8 cellular contexts compared by ENCODE assay signal in the genomic region with DNA sequence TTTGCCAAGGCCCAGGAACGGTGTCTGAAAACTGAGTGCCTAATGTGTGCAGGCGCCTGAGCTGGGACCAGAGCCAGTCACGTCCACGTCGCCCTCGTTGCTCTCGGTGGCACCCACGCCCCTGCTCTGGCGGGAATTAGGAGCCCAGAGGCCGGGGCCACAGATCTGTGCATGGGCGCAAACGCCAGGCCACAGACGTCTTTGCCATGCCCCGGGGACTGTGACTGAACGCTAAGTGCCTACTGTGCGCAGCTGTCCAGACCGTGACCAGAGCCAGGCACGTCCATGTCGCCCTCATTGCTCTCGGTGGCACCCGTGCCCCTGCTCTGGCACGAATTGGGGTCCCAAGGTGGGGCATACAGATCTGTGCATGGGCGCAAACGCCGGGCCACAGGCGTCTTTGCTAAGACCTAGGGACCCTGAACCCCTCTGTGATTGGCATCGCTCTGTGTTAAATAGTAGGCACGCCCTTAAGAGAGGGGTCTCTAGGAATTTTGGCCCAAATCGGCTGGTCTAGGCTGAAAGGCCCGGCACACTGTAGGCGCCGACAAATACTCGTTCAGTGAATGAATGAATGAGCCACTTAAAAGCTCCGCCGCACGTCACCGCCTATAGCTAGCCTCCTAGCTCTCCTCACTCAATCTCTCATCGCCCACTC. TPM values are rescaled to one million over a fixed set of nuclear protein-coding genes. Genes with fewer than 3 reads are reported as not detected.
DNase-seq lines count a peak whose midpoint lies in the region; ATAC-seq, FAIRE-seq and TF ChIP-seq lines count a peak whose summit lies in the region.

No MANE protein-coding gene starts in this region.

- no peaks in the 10 kb centered on the region for H3K27me3 ChIP-seq in CD8-positive, alpha-beta T cell (ENCODE audit: insufficient read depth, low read length)
- H3K27me3 ChIP-seq in PC-9 (ENCODE audit: insufficient read depth, low read depth) (no peaks in the 10 kb centered on the region), endothelial cell of umbilical vein (ENCODE audit: control insufficient read depth in 2 of 2, insufficient read depth in 2 of 2, low read length in 2 of 2) (no peaks in the 10 kb centered on the region), osteoblast (ENCODE audit: insufficient read depth, low read length) (no peaks in the 10 kb centered on the region)

- dilution Hi-C loops in endothelial cell of umbilical vein (cut with MboI; ENCODE audit: extremely low pct_ligation_motif_present, low sequenced_read_pairs) = no loop called here

- CTCF ChIA-PET in CD8-positive, alpha-beta T cell (lab: Charles Lee) = interaction anchor here (1.2 to 1.8 kb wide), 2 partner anchors 9 to 108 kb away, joined by 3 to 7 read pairs; a partner anchor contains a TSS
- CTCF ChIA-PET in PC-9 (lab: Charles Lee) (interaction anchor here (0.6 to 1.6 kb wide), 7 partner anchors 9 to 735 kb away, joined by 3 to 13 read pairs (median 6); a partner anchor contains a TSS), endothelial cell of umbilical vein (lab: Charles Lee) (interaction anchor here (0.7 to 1.4 kb wide), 4 partner anchors 9 to 97 kb away, joined by 3 to 16 read pairs (median 4); a partner anchor contains a TSS)

- POLR2A ChIA-PET in CD8-positive, alpha-beta T cell (lab: Charles Lee) = interaction anchor here (0.5 to 2.1 kb wide), 8 partner anchors 9 to 898 kb away, joined by 3 to 15 read pairs (median 6); a partner anchor contains a TSS
- POLR2A ChIA-PET in PC-9 (lab: Charles Lee; ENCODE audit: unreplicated experiment) = interaction anchor here (0.6 to 0.7 kb wide), 5 partner anchors 15 to 483 kb away, joined by 3 to 11 read pairs (median 7); no protein-coding TSS in a partner anchor
- POLR2A ChIA-PET in endothelial cell of umbilical vein (lab: Charles Lee) = interaction anchor here (0.6 to 1.8 kb wide), 3 partner anchors 9 to 119 kb away, joined by 3 to 10 read pairs (median 8); a partner anchor contains a TSS

- H2AFZ ChIP-seq in PC-9 (peak overlapping the region; percentile 90), endothelial cell of umbilical vein (ENCODE audit: low read depth, low read length) (peak overlapping the region; percentile 97), osteoblast (ENCODE audit: low read length) (peak overlapping the region; percentile 94)

- no peaks in the 10 kb centered on the region for H3K9me3 ChIP-seq in CD8-positive, alpha-beta T cell (ENCODE audit: low read length)
- H3K9me3 ChIP-seq in PC-9 (ENCODE audit: insufficient read depth, low read depth) (no peaks in the 10 kb centered on the region), endothelial cell of umbilical vein (replicated peaks; ENCODE audit: control insufficient read depth, insufficient read depth, low read length) (no peaks in the 10 kb centered on the region), osteoblast (ENCODE audit: low read depth, low read length) (no peaks in the 10 kb centered on the region)

- H3K4me1 ChIP-seq in CD8-positive, alpha-beta T cell (ENCODE audit: insufficient read depth, low read length) = peaks cover 49% of the 10 kb centered on the region
- H3K4me1 ChIP-seq in PC-9 (replicated peaks; ENCODE audit: insufficient read depth) (peaks cover 42% of the 10 kb centered on the region), endothelial cell of umbilical vein (ENCODE audit: control insufficient read depth, extremely low read depth, insufficient read depth, low read length) (peaks cover 21% of the 10 kb centered on the region), osteoblast (ENCODE audit: insufficient read depth, low read length) (peaks cover 24% of the 10 kb centered on the region)

- peaks cover 23% of the 10 kb centered on the region for H3F3A ChIP-seq in PC-9 (ENCODE audit: insufficient read depth, low read depth)

- H3K79me2 ChIP-seq in PC-9 (ENCODE audit: low read depth) (peaks cover 54% of the 10 kb centered on the region), endothelial cell of umbilical vein (ENCODE audit: control insufficient read depth, insufficient read depth, low read length) (peaks cover 19% of the 10 kb centered on the region), osteoblast (ENCODE audit: insufficient read depth, low read length) (peaks cover 37% of the 10 kb centered on the region)

- peaks cover 6% of the 10 kb centered on the region for H3K36me3 Mint-ChIP-seq in CD8-positive, alpha-beta T cell

- peaks cover 41% of the 10 kb centered on the region for H3K4me1 Mint-ChIP-seq in CD8-positive, alpha-beta T cell (ENCODE audit: low read depth)

- DNase-seq in CD8-positive, alpha-beta T cell = peak in 3 of 7 experiments; percentile 15 to 52 (median 26)
- DNase-seq in PC-9 = no peak
- DNase-seq in endothelial cell of umbilical vein (ENCODE audit: low read depth, low spot score) = no peak
- DNase-seq in osteoblast (ENCODE audit: insufficient read length, low spot score, missing footprints) = peak; percentile 79
- DNase-seq in NCI-H526 (lab: John Stamatoyannopoulos, UW) = no peak
- DNase-seq in posterior cingulate gyrus = no peak

- H4K20me1 ChIP-seq in PC-9 (ENCODE audit: insufficient read depth) (peaks cover 32% of the 10 kb centered on the region), endothelial cell of umbilical vein (replicated peaks; ENCODE audit: control insufficient read depth, extremely low read depth, insufficient read depth, low read length) (no peaks in the 10 kb centered on the region), osteoblast (ENCODE audit: insufficient read depth, low read length) (peaks cover 26% of the 10 kb centered on the region)

- TF ChIP-seq POLR2A in endothelial cell of umbilical vein (IDR thresholded peaks at IDR 0.05; ENCODE audit: low read depth, low read length) = no peak

- H3K9ac ChIP-seq in endothelial cell of umbilical vein (replicated peaks; ENCODE audit: extremely low read depth, insufficient read depth, low read length) = peak overlapping the region; percentile 41

- H3K36me3 ChIP-seq in CD8-positive, alpha-beta T cell (ENCODE audit: insufficient read depth, low read length) = no peaks in the 10 kb centered on the region
- H3K36me3 ChIP-seq in PC-9 (ENCODE audit: low read depth) (no peaks in the 10 kb centered on the region), endothelial cell of umbilical vein (ENCODE audit: control insufficient read depth in 2 of 2, extremely low read depth in 1 of 2, insufficient read depth in 2 of 2, low read length in 2 of 2) (no peaks in the 10 kb centered on the region), osteoblast (ENCODE audit: insufficient read depth, low read length) (no peaks in the 10 kb centered on the region)

- TF ChIP-seq CTCF in CD8-positive, alpha-beta T cell (IDR thresholded peaks at IDR 0.05) = no peak
- TF ChIP-seq CTCF in PC-9 (conservative IDR thresholded peaks at IDR 0.05) (no peak), endothelial cell of umbilical vein (IDR thresholded peaks at IDR 0.05; ENCODE audit: extremely low read depth in 1 of 2, insufficient read depth in 1 of 2, low read depth in 1 of 2, low read length in 2 of 2) (no peak), osteoblast (IDR thresholded peaks at IDR 0.05; ENCODE audit: extremely low read depth, low read depth, low read length) (no peak)

- H3K4me2 ChIP-seq in PC-9 (peak overlapping the region; percentile 89), endothelial cell of umbilical vein (ENCODE audit: insufficient read depth, low read length) (peak overlapping the region; percentile 63), osteoblast (ENCODE audit: insufficient read depth, low read length) (peak overlapping the region; percentile 90)

- ATAC-seq in CD8-positive, alpha-beta T cell = no peak
- ATAC-seq in GM18858 (IDR thresholded peaks at IDR 0.05; ENCODE audit: unreplicated experiment) = no peak
- ATAC-seq in GM21576 (IDR thresholded peaks at IDR 0.05; ENCODE audit: unreplicated experiment) = no peak

- no peaks in the 10 kb centered on the region for H3K9me3 Mint-ChIP-seq in CD8-positive, alpha-beta T cell

- H3K4me3 Mint-ChIP-seq in CD8-positive, alpha-beta T cell = peak overlapping the region; percentile 96

- intact Hi-C loops in CD8-positive, alpha-beta T cell (cut with DNase I, micrococcal nuclease) = loop anchor here (1.0 to 10.0 kb wide), 21 partner anchors 9 to 1003 kb away; a partner anchor contains a TSS
- intact Hi-C loops in PC-9 (cut with micrococcal nuclease; ENCODE audit: unreplicated experiment) (loop anchor here (2.0 to 10.0 kb wide), 5 partner anchors 201 to 482 kb away; a partner anchor contains a TSS), endothelial cell of umbilical vein (cut with micrococcal nuclease) (loop anchor here (1.0 to 2.0 kb wide), 3 partner anchors 9 to 233 kb away; a partner anchor contains a TSS), posterior cingulate gyrus (cut with DNase I) (loop anchor here (1.0 to 10.0 kb wide), 3 partner anchors 77 to 111 kb away; a partner anchor contains a TSS)

- BruUV-seq in PC-9 (replicated peaks; lab: Mats Ljungman, UMichigan) (TSS peak; percentile 24), endothelial cell of umbilical vein (replicated peaks; lab: Mats Ljungman, UMichigan) (no TSS peak)

- no peaks in the 10 kb centered on the region for H3K9me2 ChIP-seq in PC-9 (ENCODE audit: insufficient read depth)

- H3K4me3 ChIP-seq in CD8-positive, alpha-beta T cell (ENCODE audit: low read depth, low read length) = peak overlapping the region; percentile 78
- H3K4me3 ChIP-seq in PC-9 = peak overlapping the region; percentile 87
- H3K4me3 ChIP-seq in endothelial cell of umbilical vein (replicated peaks in 1 of 3; ENCODE audit: insufficient read depth in 1 of 3, low read depth in 1 of 3, low read length in 3 of 3) = peak overlapping the region in 1 of 3 experiments; percentile 12
- H3K4me3 ChIP-seq in osteoblast (ENCODE audit: insufficient read depth, low read length) = peak overlapping the region; percentile 87

- H3K27me3 Mint-ChIP-seq in CD8-positive, alpha-beta T cell (ENCODE audit: low read depth) = no peaks in the 10 kb centered on the region

- no peak for FAIRE-seq in endothelial cell of umbilical vein (lab: Jason Lieb, UNC)

- peak overlapping the region; percentile 49 for H3K27ac ChIP-seq in CD8-positive, alpha-beta T cell (ENCODE audit: low read depth, low read length)
- H3K27ac ChIP-seq in PC-9 (peak overlapping the region; percentile 62), endothelial cell of umbilical vein (ENCODE audit: insufficient read depth, low read depth, low read length) (peak overlapping the region; percentile 79), osteoblast (ENCODE audit: low read depth, low read length) (peak overlapping the region; percentile 71)

- peak overlapping the region; percentile 99 for H3K27ac Mint-ChIP-seq in CD8-positive, alpha-beta T cell

- H3K9me1 ChIP-seq in endothelial cell of umbilical vein (replicated peaks; ENCODE audit: control insufficient read depth, extremely low read depth, insufficient read depth, low read length) = no peaks in the 10 kb centered on the region

RNA-seq across cellular contexts. Expression of a gene that starts 0.8 kb away (rescaled TPM):
- total RNA-seq in CD8-positive, alpha-beta T cell = 10 to 100 TPM; 17.1 to 19.9 TPM
- total RNA-seq in PC-9 (2021) (58.4 and 68.7 TPM in 2 replicates), endothelial cell of umbilical vein (41.6 and 43.8 TPM in 2 replicates), osteoblast (6.2 and 9.4 TPM in 2 replicates)
- 24.8 and 34.6 TPM in 2 replicates for polyA plus RNA-seq in endothelial cell of umbilical vein
- 8.9 and 13.6 TPM in 2 replicates for polyA plus RNA-seq in endothelial cell of umbilical vein (2011; cell fraction: cytosol; rRNA removed)
- 46.0 and 47.3 TPM in 2 replicates for polyA plus RNA-seq in endothelial cell of umbilical vein (2011; cell fraction: nucleus; rRNA removed)
- 19.1 and 25.1 TPM in 2 replicates for polyA plus RNA-seq in endothelial cell of umbilical vein (2012)
- 4.8 and 8.2 TPM in 2 replicates for polyA minus RNA-seq in endothelial cell of umbilical vein
- polyA minus RNA-seq in endothelial cell of umbilical vein (2011; cell fraction: cytosol; rRNA and poly(A)+ RNA removed) = 17.6 TPM
- polyA minus RNA-seq in endothelial cell of umbilical vein (2011; cell fraction: nucleus; rRNA and poly(A)+ RNA removed) = 14.5 and 39.8 TPM in 2 replicates

RNA-seq across cellular contexts. Expression of a gene that starts 9.1 kb away (rescaled TPM):
- 10 to 100 TPM; 46.5 to 48.6 TPM for total RNA-seq in CD8-positive, alpha-beta T cell
- total RNA-seq in PC-9 (2021) (67.9 and 70.4 TPM in 2 replicates), endothelial cell of umbilical vein (73.0 and 80.9 TPM in 2 replicates), osteoblast (41.5 and 46.7 TPM in 2 replicates)
- polyA plus RNA-seq in endothelial cell of umbilical vein = 15.6 and 15.8 TPM in 2 replicates
- polyA plus RNA-seq in endothelial cell of umbilical vein (2011; cell fraction: cytosol; rRNA removed) = 14.6 and 16.1 TPM in 2 replicates
- polyA plus RNA-seq in endothelial cell of umbilical vein (2011; cell fraction: nucleus; rRNA removed) = 33.2 and 41.7 TPM in 2 replicates
- polyA plus RNA-seq in endothelial cell of umbilical vein (2012) = 43.4 and 51.1 TPM in 2 replicates
- 23.4 and 26.7 TPM in 2 replicates for polyA minus RNA-seq in endothelial cell of umbilical vein
- polyA minus RNA-seq in endothelial cell of umbilical vein (2011; cell fraction: cytosol; rRNA and poly(A)+ RNA removed) = 15.3 TPM
- 24.8 and 31.9 TPM in 2 replicates for polyA minus RNA-seq in endothelial cell of umbilical vein (2011; cell fraction: nucleus; rRNA and poly(A)+ RNA removed)

RNA-seq across cellular contexts. Expression of a gene that starts 59.4 kb away (rescaled TPM):
- total RNA-seq in CD8-positive, alpha-beta T cell = under 1 TPM; 0.27 to 0.42 TPM
- total RNA-seq in PC-9 (2021) (0.13 and 0.15 TPM in 2 replicates), endothelial cell of umbilical vein (not detected in 2 replicates), osteoblast (under 0.01 TPM in 1 of 2 replicates, not detected in the other)
- not detected in 2 replicates for polyA plus RNA-seq in endothelial cell of umbilical vein
- 0.03 TPM in 1 of 2 replicates, not detected in the other for polyA plus RNA-seq in endothelial cell of umbilical vein (2011; cell fraction: cytosol; rRNA removed)
- polyA plus RNA-seq in endothelial cell of umbilical vein (2011; cell fraction: nucleus; rRNA removed) = 0.08 TPM in 1 of 2 replicates, not detected in the other
- not detected in 2 replicates for polyA plus RNA-seq in endothelial cell of umbilical vein (2012)
- polyA minus RNA-seq in endothelial cell of umbilical vein = 0.06 TPM in 1 of 2 replicates, not detected in the other
- polyA minus RNA-seq in endothelial cell of umbilical vein (2011; cell fraction: cytosol; rRNA and poly(A)+ RNA removed) = not detected
- not detected in 2 replicates for polyA minus RNA-seq in endothelial cell of umbilical vein (2011; cell fraction: nucleus; rRNA and poly(A)+ RNA removed)
